17 cellular contexts compared by ENCODE assay signal in the genomic region with DNA sequence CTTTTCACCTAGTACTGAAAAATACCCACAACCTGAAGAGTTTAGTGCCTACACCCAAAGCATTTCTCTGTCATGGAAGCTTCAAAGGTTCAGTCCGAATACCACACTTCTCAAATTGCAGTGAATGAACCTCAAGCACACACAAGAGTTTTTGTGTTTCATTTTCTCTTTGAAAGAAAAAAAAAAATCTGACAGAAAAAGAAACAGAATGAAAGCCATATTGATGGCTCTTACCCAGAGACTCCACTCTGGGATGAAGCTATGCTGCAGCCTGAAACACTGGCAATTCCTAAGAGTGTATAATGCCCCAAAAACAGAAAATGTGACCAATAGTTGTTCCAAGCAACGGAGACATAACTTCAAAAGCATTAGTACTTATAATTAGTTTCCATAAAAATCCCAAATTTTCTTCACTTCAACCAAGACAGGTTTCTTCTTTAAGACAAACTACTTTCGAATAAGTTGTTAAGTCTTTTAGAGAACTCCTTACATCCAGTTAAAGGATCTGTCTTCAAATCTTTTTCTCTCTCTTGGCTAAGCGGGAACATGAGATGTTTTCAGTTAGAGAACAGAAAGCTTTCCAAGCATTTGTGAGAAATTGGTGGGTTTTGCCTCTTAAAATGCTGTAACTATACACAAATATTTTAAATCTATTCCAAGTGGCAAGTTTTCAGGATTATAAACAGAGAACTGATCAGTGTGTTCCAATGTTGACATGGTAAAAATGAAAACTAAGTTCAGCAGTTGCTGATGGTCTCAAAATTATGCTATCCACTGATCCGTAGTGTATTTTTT.
DNase-seq lines count a peak whose midpoint lies in the region; ATAC-seq and TF ChIP-seq lines count a peak whose summit lies in the region.
"Had no signal": no experiment of that assay in that cellular context is flagged by ENCODE, and none has a peak within 500 bp of the region (broad histone marks: within the 10 kb centered on the region; RNA-seq: fewer than 3 reads in every experiment).

No MANE protein-coding gene starts in this region.

- H3K18ac ChIP-seq in H9 (ENCODE audit: insufficient read length, low read depth, low read length): no peak overlapping the region

- ATAC-seq in HG03097 (IDR thresholded peaks at IDR 0.05; ENCODE audit: low FRiP score, unreplicated experiment): peak; percentile 36
- ATAC-seq in stimulated activated naive CD8-positive, alpha-beta T cell treated with anti-CD3 and anti-CD28 coated beads, Interleukin-15, amount 100 ng/mL, for 72 hours: no peak
- ATAC-seq: activated CD4-positive, CD25-positive, alpha-beta regulatory T cell treated with anti-CD3 and anti-CD28 coated beads, Interleukin-2, amount 50 U/mL, for 24 hours had no signal

- H3K79me1 ChIP-seq in H9 (ENCODE audit: insufficient read depth, low read depth, low read length, poor library complexity, severe bottlenecking): no peaks in the 10 kb centered on the region

- H3K27me3 Mint-ChIP-seq in H9 (ENCODE audit: low read depth): peaks cover 25% of the 10 kb centered on the region
- no peaks in the 10 kb centered on the region for H3K27me3 Mint-ChIP-seq in stimulated activated naive CD8-positive, alpha-beta T cell treated with anti-CD3 and anti-CD28 coated beads, Interleukin-15, amount 100 ng/mL, for 72 hours

- H2AFZ ChIP-seq in fibroblast of lung (ENCODE audit: low read length): no peak overlapping the region
- no peak overlapping the region for H2AFZ ChIP-seq in H9 (ENCODE audit: low read length)

- no peak overlapping the region for H3K4ac ChIP-seq in H9 (ENCODE audit: low read depth, low read length)

- H3K36me3 Mint-ChIP-seq in H9 (ENCODE audit: insufficient read depth in 1 of 3, low read depth in 3 of 3): no peaks in the 10 kb centered on the region
- H3K36me3 Mint-ChIP-seq: CD8-positive, alpha-beta memory T cell had no signal

- H4K91ac ChIP-seq in H9 (ENCODE audit: insufficient read length, low read depth, low read length): no peak overlapping the region

- H4K20me1 ChIP-seq in fibroblast of lung (ENCODE audit: control insufficient read depth, extremely low read depth, insufficient read depth, low read length) (no peaks in the 10 kb centered on the region), H9 (ENCODE audit: control insufficient read depth, insufficient read depth, insufficient read length) (no peaks in the 10 kb centered on the region)

- H3K27ac Mint-ChIP-seq in H9: no peak overlapping the region
- no peak overlapping the region for H3K27ac Mint-ChIP-seq in stimulated activated naive CD8-positive, alpha-beta T cell treated with anti-CD3 and anti-CD28 coated beads, Interleukin-15, amount 100 ng/mL, for 72 hours
- H3K27ac Mint-ChIP-seq: CD8-positive, alpha-beta memory T cell; endodermal cell had no signal

- no peak overlapping the region for H3K23ac ChIP-seq in H9 (ENCODE audit: insufficient read length, low read depth, low read length)

- H3K4me3 Mint-ChIP-seq in H9: no peak overlapping the region
- H3K4me3 Mint-ChIP-seq in stimulated activated naive CD8-positive, alpha-beta T cell treated with anti-CD3 and anti-CD28 coated beads, Interleukin-15, amount 100 ng/mL, for 72 hours: no peak overlapping the region
- H3K4me3 Mint-ChIP-seq: CD8-positive, alpha-beta memory T cell; endodermal cell had no signal

- H3T11ph ChIP-seq in H9 (ENCODE audit: low read length): no peak overlapping the region

- no peak overlapping the region for H4K5ac ChIP-seq in H9 (ENCODE audit: insufficient read length, low read depth, low read length)

- no peaks in the 10 kb centered on the region for H3K23me2 ChIP-seq in H9 (ENCODE audit: insufficient read length, low read depth, low read length, poor library complexity, severe bottlenecking)

- H2AK5ac ChIP-seq in H9 (ENCODE audit: insufficient read length, low read length): no peak overlapping the region

- no peak overlapping the region for H2BK12ac ChIP-seq in H9 (ENCODE audit: insufficient read length, low read depth, low read length)

- H3K79me2 ChIP-seq in fibroblast of lung (ENCODE audit: control insufficient read depth, insufficient read depth, low read length) (no peaks in the 10 kb centered on the region), H9 (ENCODE audit: insufficient read depth, low read length) (no peaks in the 10 kb centered on the region)

- H3K56ac ChIP-seq in H9 (ENCODE audit: insufficient read length, low read depth, low read length): no peak overlapping the region

- no peak overlapping the region for H3K9ac ChIP-seq in fibroblast of lung (ENCODE audit: insufficient read depth, low read length)
- H3K9ac ChIP-seq in subcutaneous abdominal adipose tissue (ENCODE audit: low read length in 5 of 5): peak overlapping the region in 1 of 5 donors; percentile 47
- H3K9ac ChIP-seq in H9 (ENCODE audit: extremely low read depth, insufficient read length, low read length): no peak overlapping the region

- no peak overlapping the region for H2BK120ac ChIP-seq in H9 (ENCODE audit: low read depth, low read length, poor library complexity, severe bottlenecking)

- WGBS in H9 (ENCODE audit: extremely low coverage, insufficient read length, low lambda C conversion rate): no CpG with 5 or more reads among the region's 5 CpGs

- H3K4me3 ChIP-seq in GM12865 (ENCODE audit: low read depth, low read length) (no peak overlapping the region), fibroblast of lung (replicated peaks in 1 of 4; ENCODE audit: control extremely low read depth in 1 of 4, insufficient read depth in 1 of 4, low read depth in 3 of 4, low read length in 4 of 4) (no peak overlapping the region), subcutaneous abdominal adipose tissue (ENCODE audit: low read depth in 1 of 5, low read length in 5 of 5) (no peak overlapping the region)

- H3K9me3 ChIP-seq in fibroblast of lung (ENCODE audit: control insufficient read depth, insufficient read depth, low read depth, low read length) (no peaks in the 10 kb centered on the region), subcutaneous abdominal adipose tissue (ENCODE audit: control insufficient read depth in 5 of 5, low read length in 5 of 5) (no peaks in the 10 kb centered on the region), H9 (ENCODE audit: control insufficient read depth, low read depth, low read length) (no peaks in the 10 kb centered on the region)

- H4K8ac ChIP-seq in H9 (replicated peaks; ENCODE audit: insufficient read length, low read depth, low read length): no peak overlapping the region

- H3K9me3 Mint-ChIP-seq in H9: no peaks in the 10 kb centered on the region
- no peaks in the 10 kb centered on the region for H3K9me3 Mint-ChIP-seq in stimulated activated naive CD8-positive, alpha-beta T cell treated with anti-CD3 and anti-CD28 coated beads, Interleukin-15, amount 100 ng/mL, for 72 hours
- H3K9me3 Mint-ChIP-seq: CD8-positive, alpha-beta memory T cell; endodermal cell had no signal

- H3K27ac ChIP-seq in fibroblast of lung (ENCODE audit: insufficient read depth, low read length): no peak overlapping the region
- H3K27ac ChIP-seq in subcutaneous abdominal adipose tissue (ENCODE audit: low read depth, low read length): peak overlapping the region; percentile 85
- H3K27ac ChIP-seq in H9 (ENCODE audit: insufficient read length, low read depth, low read length): no peak overlapping the region
- H3K27ac ChIP-seq: HL-60 had no signal

- H2BK20ac ChIP-seq in H9 (ENCODE audit: low read depth, low read length, poor library complexity, severe bottlenecking): no peak overlapping the region

- H3K36me3 ChIP-seq in fibroblast of lung (ENCODE audit: control insufficient read depth, insufficient read depth, low read length) (no peaks in the 10 kb centered on the region), subcutaneous abdominal adipose tissue (ENCODE audit: control insufficient read depth in 5 of 5, insufficient read depth in 5 of 5, low read length in 5 of 5) (no peaks in the 10 kb centered on the region)

- H2BK15ac ChIP-seq in H9 (ENCODE audit: low read depth, low read length): no peak overlapping the region

- H3K4me2 ChIP-seq in fibroblast of lung (ENCODE audit: extremely low read depth, insufficient read depth, low read length) (peak overlapping the region; percentile 52), H9 (ENCODE audit: insufficient read depth, insufficient read length, low read length) (no peak overlapping the region)

- TF ChIP-seq CTCF in GM12865 (IDR thresholded peaks at IDR 0.05; ENCODE audit: insufficient read depth, low read depth, low read length, missing control alignments): no peak
- no peak for TF ChIP-seq CTCF in fibroblast of lung (conservative IDR thresholded peaks at IDR 0.05 in 1 of 2, IDR thresholded peaks at IDR 0.05 in 1 of 2; ENCODE audit: low read depth in 1 of 2, low read length in 2 of 2)
- TF ChIP-seq CTCF in H9 (conservative IDR thresholded peaks at IDR 0.05): no peak

- H3K4me1 Mint-ChIP-seq in H9: no peaks in the 10 kb centered on the region
- peaks cover 10% of the 10 kb centered on the region for H3K4me1 Mint-ChIP-seq in stimulated activated naive CD8-positive, alpha-beta T cell treated with anti-CD3 and anti-CD28 coated beads, Interleukin-15, amount 100 ng/mL, for 72 hours

- no peak overlapping the region for H3K14ac ChIP-seq in H9 (ENCODE audit: insufficient read depth, low read length)

- H3K4me1 ChIP-seq in fibroblast of lung (ENCODE audit: control insufficient read depth, extremely low read depth, insufficient read depth, low read length): peaks cover 10% of the 10 kb centered on the region
- peaks cover 12 to 81% (median 75%) of the 10 kb centered on the region in 5 donors for H3K4me1 ChIP-seq in subcutaneous abdominal adipose tissue (ENCODE audit: control insufficient read depth in 5 of 5, insufficient read depth in 5 of 5, low read length in 5 of 5)
- H3K4me1 ChIP-seq in H9 (ENCODE audit: insufficient read depth, low read length): no peaks in the 10 kb centered on the region

- no peaks in the 10 kb centered on the region for H3K27me3 ChIP-seq in fibroblast of lung (ENCODE audit: control insufficient read depth, insufficient read depth, low read length)
- H3K27me3 ChIP-seq in subcutaneous abdominal adipose tissue (ENCODE audit: control insufficient read depth in 5 of 5, insufficient read depth in 4 of 5, low read length in 5 of 5): no peaks in the 10 kb centered on the region
- no peaks in the 10 kb centered on the region for H3K27me3 ChIP-seq in H9 (ENCODE audit: insufficient read depth, low read length)

- peak; percentile 34 for DNase-seq in GM12865 (ENCODE audit: low read depth)
- peak in 1 of 2 donors; percentile 67 for DNase-seq in fibroblast of lung (ENCODE audit: low read depth in 2 of 2)
- no peak for DNase-seq in amniotic stem cell (lab: John Stamatoyannopoulos, UW)
- no peak for DNase-seq in H9
- DNase-seq in stimulated activated naive CD8-positive, alpha-beta T cell treated with anti-CD3 and anti-CD28 coated beads, Interleukin-15, amount 100 ng/mL, for 72 hours: no peak
- DNase-seq: activated naive CD4-positive, alpha-beta T cell treated with anti-CD3 and anti-CD28 coated beads, Interleukin-2, amount 50 U/mL, for 16 hours; activated T-cell treated with anti-CD3 and anti-CD28 coated beads, Interleukin-2, amount 50 U/mL, for 48 hours; CD8-positive, alpha-beta memory T cell; DMS53; endodermal cell; NCI-H1436; NCI-H2171 treated with DMSO at 0.1 percent for 48 hours; NCI-H526 treated with DMSO at 0.1 percent for 48 hours had no signal

- H2BK5ac ChIP-seq in H9 (ENCODE audit: insufficient read length, low read length): no peak overlapping the region
